In the genomic region with DNA sequence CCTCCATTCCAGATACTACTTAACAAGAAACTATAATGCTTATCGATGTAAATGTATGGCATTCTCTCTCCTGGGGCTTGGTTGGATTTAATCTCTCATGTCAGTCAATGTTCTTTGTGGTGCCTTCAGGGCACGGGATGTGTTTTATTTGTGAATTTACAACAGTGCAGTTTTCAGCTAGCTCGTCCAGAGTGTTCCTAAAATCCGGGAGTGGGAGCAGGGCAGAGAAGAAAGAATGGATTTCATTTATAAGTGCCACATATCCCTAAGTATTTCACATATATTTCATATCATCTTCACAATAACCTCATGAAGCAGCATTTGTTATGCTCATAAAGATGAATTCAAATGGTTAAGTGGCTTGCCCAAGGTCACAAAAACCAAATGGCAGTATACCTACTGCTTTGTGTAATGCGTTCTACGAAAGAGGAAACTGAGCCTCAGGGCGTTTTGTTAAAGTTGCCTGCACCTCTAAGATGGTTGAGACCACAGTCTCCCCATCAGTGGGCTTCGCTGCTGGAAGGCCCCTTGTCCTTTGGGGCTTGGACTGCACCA, we compare ENCODE assay signal across 1 cellular context.
TF ChIP-seq lines count a peak whose summit lies in the region.

No MANE protein-coding gene starts in this region.

TF ChIP-seq in HCT116, 20 proteins besides CTCF, POLR2A, EP300 and RAD21 (continued from another document):
- TF ChIP-seq CBX3 (IDR thresholded peaks at IDR 0.05; ENCODE audit: low read depth): no peak
- TF ChIP-seq ATF3 (IDR thresholded peaks at IDR 0.05): no peak
- no peak for TF ChIP-seq ELF1 (IDR thresholded peaks at IDR 0.05; ENCODE audit: borderline replicate concordance, low read depth)
- no peak for TF ChIP-seq SIN3A (IDR thresholded peaks at IDR 0.05; ENCODE audit: low read depth)
- no peak for TF ChIP-seq SP1 (IDR thresholded peaks at IDR 0.05; ENCODE audit: low read depth)
- TF ChIP-seq EZH2 (IDR thresholded peaks at IDR 0.05): no peak
- TF ChIP-seq TCF7L2 (IDR thresholded peaks at IDR 0.05; ENCODE audit: borderline replicate concordance, extremely low read depth, insufficient read depth, insufficient read length): no peak
- no peak for TF ChIP-seq POLR2AphosphoS5 (IDR thresholded peaks at IDR 0.05; ENCODE audit: low read depth, low read length)
- TF ChIP-seq REST (IDR thresholded peaks at IDR 0.05; ENCODE audit: low read depth): no peak
- no peak for TF ChIP-seq ZFX (IDR thresholded peaks at IDR 0.05)
- no peak for TF ChIP-seq FOSL1 (IDR thresholded peaks at IDR 0.05; ENCODE audit: low read depth)
- no peak for TF ChIP-seq ZBTB33 (IDR thresholded peaks at IDR 0.05; ENCODE audit: extremely low read depth, insufficient replicate concordance, low read length)
- no peak for TF ChIP-seq EZH2phosphoT487 (IDR thresholded peaks at IDR 0.05; ENCODE audit: borderline replicate concordance)
